1 cellular context compared by ENCODE assay signal in genomic region chr17:7614422-7615264, GRCh38.
TF ChIP-seq lines count a peak whose summit lies in the region.

FXR2 (minus strand) TSS chr17:7614897; CDS start chr17:7614532, 365 bp downstream.

TF ChIP-seq in HepG2, 621 proteins besides CTCF, POLR2A, EP300 and RAD21 (continued from another document and continues in another):
- TF ChIP-seq IKZF5 (CRISPR knock-in tag; IDR thresholded peaks at IDR 0.05) (0 out of 2 replicates have a peak, but pooled peaks have one; percentile 51), PCBP1 (IDR thresholded peaks at IDR 0.05; ENCODE audit: borderline replicate concordance, low read depth, low read length) (0 out of 2 replicates have a peak, but pooled peaks have one; percentile 14), ZNF704 (CRISPR knock-in tag; IDR thresholded peaks at IDR 0.05; ENCODE audit: borderline replicate concordance) (no peak), TGIF2 (CRISPR knock-in tag; IDR thresholded peaks at IDR 0.05) (no peak), NFKB2 (CRISPR knock-in tag; IDR thresholded peaks at IDR 0.05; ENCODE audit: borderline replicate concordance) (peak; percentile 24; the same call in 1 of the 2 replicates), MYC (CRISPR knock-in tag; IDR thresholded peaks at IDR 0.05; ENCODE audit: borderline replicate concordance) (0 out of 2 replicates have a peak, but pooled peaks have one; percentile 1), KLF12 (CRISPR knock-in tag; IDR thresholded peaks at IDR 0.05; ENCODE audit: borderline replicate concordance) (0 out of 2 replicates have a peak, but pooled peaks have one; percentile 31), DNMT1 (CRISPR knock-in tag; IDR thresholded peaks at IDR 0.05) (0 out of 2 replicates have a peak, but pooled peaks have one; percentile 31), ZNF33B (CRISPR knock-in tag; IDR thresholded peaks at IDR 0.05) (no peak), HOXD1 (CRISPR knock-in tag; IDR thresholded peaks at IDR 0.05) (0 out of 2 replicates have a peak, but pooled peaks have one; percentile 26), ZNF607 (CRISPR knock-in tag; IDR thresholded peaks at IDR 0.05; ENCODE audit: borderline replicate concordance) (0 out of 2 replicates have a peak, but pooled peaks have one; percentile 27), EEA1 (CRISPR knock-in tag; IDR thresholded peaks at IDR 0.05; ENCODE audit: borderline replicate concordance) (no peak), ZNF580 (CRISPR knock-in tag; IDR thresholded peaks at IDR 0.05; ENCODE audit: borderline replicate concordance, low read depth) (no peak), HCFC1 (IDR thresholded peaks at IDR 0.05; ENCODE audit: low read depth, low read length) (peak; percentile 27; the same call in 1 of the 2 replicates), SRSF1 (optimal IDR thresholded peaks at IDR 0.05; ENCODE audit: low read depth, low read length) (peak; percentile 67), FOXK1 (CRISPR knock-in tag; IDR thresholded peaks at IDR 0.05; ENCODE audit: borderline replicate concordance, low read depth) (peak; percentile 67; the same call in 1 of the 2 replicates), EED (CRISPR knock-in tag; IDR thresholded peaks at IDR 0.05) (no peak), TBX2 (CRISPR knock-in tag; IDR thresholded peaks at IDR 0.05; ENCODE audit: borderline replicate concordance) (no peak; the same call in 1 of the 2 replicates), ZNF562 (CRISPR knock-in tag; IDR thresholded peaks at IDR 0.05; ENCODE audit: borderline replicate concordance) (no peak), ZNF788 (CRISPR knock-in tag; IDR thresholded peaks at IDR 0.05; ENCODE audit: borderline replicate concordance) (peak; percentile 22; the same call in 1 of the 2 replicates), ZNF44 (CRISPR knock-in tag; IDR thresholded peaks at IDR 0.05) (no peak), ASH2L (IDR thresholded peaks at IDR 0.05; ENCODE audit: insufficient read length, low read depth, low read length) (no peak), HIVEP1 (CRISPR knock-in tag; IDR thresholded peaks at IDR 0.05) (no peak), MBNL3 (CRISPR knock-in tag; conservative IDR thresholded peaks at IDR 0.05) (no peak), RBFOX2 (IDR thresholded peaks at IDR 0.05; ENCODE audit: low read depth, low read length) (peak; percentile 87), ZNF761 (CRISPR knock-in tag; conservative IDR thresholded peaks at IDR 0.05) (no peak), SETDB1 (CRISPR knock-in tag; IDR thresholded peaks at IDR 0.05; ENCODE audit: borderline replicate concordance) (no peak), SP4 (CRISPR knock-in tag; IDR thresholded peaks at IDR 0.05) (peak; percentile 31), YY1 (IDR thresholded peaks at IDR 0.05; ENCODE audit: insufficient read depth, insufficient replicate concordance, low read depth, low read length) (peak; percentile 49), ZBTB2 (CRISPR knock-in tag; IDR thresholded peaks at IDR 0.05; ENCODE audit: low read depth) (0 out of 2 replicates have a peak, but pooled peaks have one; percentile 62), PBX3 (CRISPR knock-in tag; IDR thresholded peaks at IDR 0.05; ENCODE audit: borderline replicate concordance) (no peak), EHMT2 (IDR thresholded peaks at IDR 0.05; ENCODE audit: borderline replicate concordance, low read depth, low read length) (no peak), ZNF235 (CRISPR knock-in tag; IDR thresholded peaks at IDR 0.05; ENCODE audit: borderline replicate concordance) (0 out of 2 replicates have a peak, but pooled peaks have one; percentile 41), ZBTB33 (CRISPR knock-in tag; IDR thresholded peaks at IDR 0.05) (no peak), ZNF451 (CRISPR knock-in tag; IDR thresholded peaks at IDR 0.05) (no peak), ZBTB7A (CRISPR knock-in tag; IDR thresholded peaks at IDR 0.05) (no peak), ZNF629 (CRISPR knock-in tag; conservative IDR thresholded peaks at IDR 0.05) (no peak), SP5 (CRISPR knock-in tag; IDR thresholded peaks at IDR 0.05; ENCODE audit: borderline replicate concordance, low read depth) (0 out of 2 replicates have a peak, but pooled peaks have one; percentile 12), ZNF737 (CRISPR knock-in tag; IDR thresholded peaks at IDR 0.05; ENCODE audit: borderline replicate concordance) (no peak), CBFB (CRISPR knock-in tag; IDR thresholded peaks at IDR 0.05) (no peak), PHF8 (CRISPR knock-in tag; IDR thresholded peaks at IDR 0.05) (peak; percentile 60), ZFYVE20 (CRISPR knock-in tag; IDR thresholded peaks at IDR 0.05; ENCODE audit: borderline replicate concordance, low read depth) (no peak), ZBTB14 (CRISPR knock-in tag; IDR thresholded peaks at IDR 0.05) (no peak; the same call in 1 of the 2 replicates), ZNF333 (CRISPR knock-in tag; IDR thresholded peaks at IDR 0.05; ENCODE audit: borderline replicate concordance) (0 out of 2 replicates have a peak, but pooled peaks have one; percentile 50), AGO1 (IDR thresholded peaks at IDR 0.05; ENCODE audit: low read depth, low read length, poor library complexity, severe bottlenecking) (no peak), ZNF329 (CRISPR knock-in tag; IDR thresholded peaks at IDR 0.05; ENCODE audit: low read depth) (no peak), ETV6 (CRISPR knock-in tag; conservative IDR thresholded peaks at IDR 0.05) (no peak), ZNF839 (CRISPR knock-in tag; IDR thresholded peaks at IDR 0.05; ENCODE audit: borderline replicate concordance) (no peak), ZFY (CRISPR knock-in tag; IDR thresholded peaks at IDR 0.05) (peak; percentile 80), CHCHD3 (CRISPR knock-in tag; IDR thresholded peaks at IDR 0.05) (no peak), RELA (CRISPR knock-in tag; IDR thresholded peaks at IDR 0.05) (no peak)
- TF ChIP-seq, protein P1, sequence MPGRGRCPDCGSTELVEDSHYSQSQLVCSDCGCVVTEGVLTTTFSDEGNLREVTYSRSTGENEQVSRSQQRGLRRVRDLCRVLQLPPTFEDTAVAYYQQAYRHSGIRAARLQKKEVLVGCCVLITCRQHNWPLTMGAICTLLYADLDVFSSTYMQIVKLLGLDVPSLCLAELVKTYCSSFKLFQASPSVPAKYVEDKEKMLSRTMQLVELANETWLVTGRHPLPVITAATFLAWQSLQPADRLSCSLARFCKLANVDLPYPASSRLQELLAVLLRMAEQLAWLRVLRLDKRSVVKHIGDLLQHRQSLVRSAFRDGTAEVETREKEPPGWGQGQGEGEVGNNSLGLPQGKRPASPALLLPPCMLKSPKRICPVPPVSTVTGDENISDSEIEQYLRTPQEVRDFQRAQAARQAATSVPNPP (CRISPR knock-in tag; IDR thresholded peaks at IDR 0.05): no peak
- TF ChIP-seq, protein P2, sequence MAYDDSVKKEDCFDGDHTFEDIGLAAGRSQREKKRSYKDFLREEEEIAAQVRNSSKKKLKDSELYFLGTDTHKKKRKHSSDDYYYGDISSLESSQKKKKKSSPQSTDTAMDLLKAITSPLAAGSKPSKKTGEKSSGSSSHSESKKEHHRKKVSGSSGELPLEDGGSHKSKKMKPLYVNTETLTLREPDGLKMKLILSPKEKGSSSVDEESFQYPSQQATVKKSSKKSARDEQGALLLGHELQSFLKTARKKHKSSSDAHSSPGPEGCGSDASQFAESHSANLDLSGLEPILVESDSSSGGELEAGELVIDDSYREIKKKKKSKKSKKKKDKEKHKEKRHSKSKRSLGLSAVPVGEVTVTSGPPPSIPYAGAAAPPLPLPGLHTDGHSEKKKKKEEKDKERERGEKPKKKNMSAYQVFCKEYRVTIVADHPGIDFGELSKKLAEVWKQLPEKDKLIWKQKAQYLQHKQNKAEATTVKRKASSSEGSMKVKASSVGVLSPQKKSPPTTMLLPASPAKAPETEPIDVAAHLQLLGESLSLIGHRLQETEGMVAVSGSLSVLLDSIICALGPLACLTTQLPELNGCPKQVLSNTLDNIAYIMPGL (CRISPR knock-in tag; IDR thresholded peaks at IDR 0.05; ENCODE audit: borderline replicate concordance in 1 of 2, low read depth in 1 of 2): peak in 1 of 2 experiments; percentile 24; a peak in 2 of 4 replicates
- TF ChIP-seq, protein P3, sequence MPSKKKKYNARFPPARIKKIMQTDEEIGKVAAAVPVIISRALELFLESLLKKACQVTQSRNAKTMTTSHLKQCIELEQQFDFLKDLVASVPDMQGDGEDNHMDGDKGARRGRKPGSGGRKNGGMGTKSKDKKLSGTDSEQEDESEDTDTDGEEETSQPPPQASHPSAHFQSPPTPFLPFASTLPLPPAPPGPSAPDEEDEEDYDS (CRISPR knock-in tag; IDR thresholded peaks at IDR 0.05): peak; percentile 72; the same call in 1 of the 2 replicates
- TF ChIP-seq, protein P4, sequence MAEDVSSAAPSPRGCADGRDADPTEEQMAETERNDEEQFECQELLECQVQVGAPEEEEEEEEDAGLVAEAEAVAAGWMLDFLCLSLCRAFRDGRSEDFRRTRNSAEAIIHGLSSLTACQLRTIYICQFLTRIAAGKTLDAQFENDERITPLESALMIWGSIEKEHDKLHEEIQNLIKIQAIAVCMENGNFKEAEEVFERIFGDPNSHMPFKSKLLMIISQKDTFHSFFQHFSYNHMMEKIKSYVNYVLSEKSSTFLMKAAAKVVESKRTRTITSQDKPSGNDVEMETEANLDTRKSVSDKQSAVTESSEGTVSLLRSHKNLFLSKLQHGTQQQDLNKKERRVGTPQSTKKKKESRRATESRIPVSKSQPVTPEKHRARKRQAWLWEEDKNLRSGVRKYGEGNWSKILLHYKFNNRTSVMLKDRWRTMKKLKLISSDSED (CRISPR knock-in tag; IDR thresholded peaks at IDR 0.05): no peak
- TF ChIP-seq, protein P5, sequence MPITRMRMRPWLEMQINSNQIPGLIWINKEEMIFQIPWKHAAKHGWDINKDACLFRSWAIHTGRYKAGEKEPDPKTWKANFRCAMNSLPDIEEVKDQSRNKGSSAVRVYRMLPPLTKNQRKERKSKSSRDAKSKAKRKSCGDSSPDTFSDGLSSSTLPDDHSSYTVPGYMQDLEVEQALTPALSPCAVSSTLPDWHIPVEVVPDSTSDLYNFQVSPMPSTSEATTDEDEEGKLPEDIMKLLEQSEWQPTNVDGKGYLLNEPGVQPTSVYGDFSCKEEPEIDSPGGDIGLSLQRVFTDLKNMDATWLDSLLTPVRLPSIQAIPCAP (CRISPR knock-in tag; IDR thresholded peaks at IDR 0.05; ENCODE audit: low read depth): no peak
